In the genomic region with DNA sequence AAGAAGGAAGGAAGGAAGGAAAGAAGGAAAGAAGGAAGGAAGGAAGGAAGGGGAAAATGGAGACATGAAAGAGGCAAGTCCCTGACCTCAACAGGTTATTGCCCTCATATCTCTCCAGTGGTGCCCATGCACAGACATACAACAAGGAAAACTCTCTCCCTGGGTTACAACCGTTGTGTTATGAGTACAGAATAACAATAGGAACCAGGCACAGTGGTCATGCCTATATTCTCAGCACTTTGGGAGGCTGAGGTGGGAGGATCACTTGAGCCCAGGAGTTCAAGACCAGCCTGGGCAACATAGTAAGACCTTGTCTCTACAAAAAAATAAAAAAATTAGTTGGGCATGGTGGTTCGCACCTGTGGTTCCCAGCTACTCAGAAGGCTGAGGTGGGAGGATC, we compare ENCODE assay signal across 26 cellular contexts.
"Had no signal": no experiment of that assay in that cellular context is flagged by ENCODE, and none has a peak within 500 bp of the region (broad histone marks: within the 10 kb centered on the region; RNA-seq: fewer than 3 reads in every experiment).

No MANE protein-coding gene starts in this region.

- H3K4me3 ChIP-seq: hepatocyte, left ventricle myocardium inferior, lung, neural progenitor cell, ovary, skin epidermis, stomach, testis, thyroid gland, transverse colon, upper lobe of right lung had no signal

- H2AFZ ChIP-seq: hepatocyte, neural progenitor cell had no signal

- H3K27me3 ChIP-seq: hepatocyte, neural progenitor cell, neutrophil, ovary, stomach, testis, thyroid gland, transverse colon, upper lobe of right lung had no signal

- H3K9me3 ChIP-seq: left ventricle myocardium inferior, neutrophil, ovary, stomach, testis, thyroid gland, transverse colon, upper lobe of right lung had no signal

- ATAC-seq: natural killer cell; right cardiac atrium; sciatic nerve; stimulated activated naive B cell treated with anti-CD40 and anti-IgM and Interleukin-4, amounts not matched to agents 10 μg/mL and 1 μg/mL and 100 μg/mL, for 72 hours; stimulated activated naive CD8-positive, alpha-beta T cell treated with anti-CD3 and anti-CD28 coated beads, Interleukin-15, Interleukin-2, amounts not matched to agents 100 U/mL and 50 U/mL, for 24 hours had no signal

- H3K27ac ChIP-seq: hepatocyte, left ventricle myocardium inferior, neural progenitor cell, neutrophil, ovary, skin epidermis, stomach, testis, thyroid gland, transverse colon, upper lobe of right lung had no signal

- H3K4me1 ChIP-seq: left ventricle myocardium inferior, neural progenitor cell, stomach, testis, thyroid gland, transverse colon, upper lobe of right lung had no signal

- H3K9ac ChIP-seq: neural progenitor cell had no signal

- DNase-seq: islet precursor cell; left ventricle myocardium inferior; naive B cell; natural killer cell; nephron progenitor cell; occipital lobe; ovary; retina; right cardiac atrium; stimulated activated CD4-positive, alpha-beta T cell treated with anti-CD3 and anti-CD28 coated beads, Interleukin-12 subunit alpha, Interleukin-12 subunit beta, amount 100 ng/mL, for 4 hours; stimulated activated CD4-positive, alpha-beta T cell treated with anti-CD3 and anti-CD28 coated beads, Interleukin-15, amount 100 ng/mL, for 24 hours; stimulated activated CD4-positive, alpha-beta T cell treated with anti-CD3 and anti-CD28 coated beads, Interleukin-2, amount 100 ng/mL, for 24 hours; stimulated activated CD4-positive, alpha-beta T cell treated with anti-CD3 and anti-CD28 coated beads, Interleukin-4, amount 100 ng/mL, for 1 hour; stimulated activated naive B cell treated with anti-CD40 and anti-IgM and Interleukin-4, amounts not matched to agents 10 μg/mL and 1 μg/mL and 100 μg/mL, for 72 hours; stimulated activated naive CD8-positive, alpha-beta T cell treated with anti-CD3 and anti-CD28 coated beads, Interleukin-15, Interleukin-2, amounts not matched to agents 100 U/mL and 50 U/mL, for 24 hours; stomach; testis; thyroid gland; transverse colon; upper lobe of right lung had no signal

- H3K36me3 ChIP-seq: left ventricle myocardium inferior, neural progenitor cell, neutrophil, ovary, stomach, thyroid gland, transverse colon, upper lobe of right lung had no signal

- H3K79me2 ChIP-seq: hepatocyte had no signal

- H3K4me2 ChIP-seq: hepatocyte, neural progenitor cell had no signal
